Comparison of ENCODE assay signal across 19 cellular contexts in genomic region chr11:5038336-5038735, GRCh38. TPM values are rescaled to one million over a fixed set of nuclear protein-coding genes. Genes with fewer than 3 reads are reported as not detected.
DNase-seq lines count a peak whose midpoint lies in the region; ATAC-seq and TF ChIP-seq lines count a peak whose summit lies in the region.
"Had no signal": no experiment of that assay in that cellular context is flagged by ENCODE, and none has a peak within 500 bp of the region (broad histone marks: within the 10 kb centered on the region; RNA-seq: fewer than 3 reads in every experiment).

No MANE protein-coding gene starts in this region.

- no peak overlapping the region for H2AK5ac ChIP-seq in neuronal stem cell (ENCODE audit: low read depth, low read length)

- no peak overlapping the region for H3K23ac ChIP-seq in neuronal stem cell (ENCODE audit: low read depth, low read length, poor library complexity)

- DNase-seq in GM23338 (ENCODE audit: low spot score) = no peak
- DNase-seq in NCI-H446 treated with DMSO at 0.1 percent for 48 hours (lab: John Stamatoyannopoulos, UW) = peak; percentile 6
- peak; percentile 49 for DNase-seq in cerebellum (ENCODE audit: low spot score)
- DNase-seq in sigmoid colon = no peak
- no peak for DNase-seq in neuronal stem cell (ENCODE audit: low spot score)
- no peak for DNase-seq in sciatic nerve (ENCODE audit: low spot score)
- DNase-seq: Calu3; CD4-positive, alpha-beta memory T cell; COR-L47; DMS53; DMS79 treated with DMSO at 0.1 percent for 48 hours; GM23248; H9 had no signal

- H3K9me3 ChIP-seq in sigmoid colon = no peaks in the 10 kb centered on the region
- H3K9me3 ChIP-seq in neuronal stem cell (replicated peaks in 1 of 2; ENCODE audit: control insufficient read depth in 2 of 2, insufficient read depth in 1 of 2, low read depth in 1 of 2, low read length in 2 of 2) = no peaks in the 10 kb centered on the region

- no peak for ATAC-seq in GM23338
- ATAC-seq in sciatic nerve = no peak
- ATAC-seq: HCT116 had no signal

- no peaks in the 10 kb centered on the region for H3K36me3 ChIP-seq in GM23338 (ENCODE audit: insufficient read depth)
- H3K36me3 ChIP-seq in sigmoid colon = no peaks in the 10 kb centered on the region
- H3K36me3 ChIP-seq in neuronal stem cell (replicated peaks in 1 of 2; ENCODE audit: control insufficient read depth in 2 of 2, insufficient read depth in 2 of 2, low read length in 2 of 2) = no peaks in the 10 kb centered on the region

- no peak for TF ChIP-seq CTCF in GM23338 (conservative IDR thresholded peaks at IDR 0.05; ENCODE audit: low read depth in 2 of 2)
- TF ChIP-seq CTCF in sigmoid colon (IDR thresholded peaks at IDR 0.05) = no peak

- intact Hi-C loops in sigmoid colon (cut with DNase I) (no loop called here), sciatic nerve (cut with DNase I) (no loop called here)

- 88 to 96% methylated on average over 1 of the region's 1 CpG for WGBS in sigmoid colon, 2 donors
- WGBS in neuronal stem cell (ENCODE audit: extremely low coverage in 2 of 2, insufficient read length in 2 of 2, insufficient replicate concordance in 1 of 2), 2 donors = no CpG with 5 or more reads among the region's 1 CpG

- no peak overlapping the region for H3K9ac ChIP-seq in neuronal stem cell (ENCODE audit: low read depth, low read length, poor library complexity)
- H3K9ac ChIP-seq: GM23248 had no signal

- H3K27ac ChIP-seq in GM23338 (ENCODE audit: low read depth) (no peak overlapping the region), sigmoid colon (no peak overlapping the region), neuronal stem cell (replicated peaks; ENCODE audit: low read length) (no peak overlapping the region)
- H3K27ac ChIP-seq: GM23248 had no signal

- no peak overlapping the region for H2BK15ac ChIP-seq in neuronal stem cell (ENCODE audit: low read length)

- no peak overlapping the region for H4K91ac ChIP-seq in neuronal stem cell (ENCODE audit: low read depth, low read length, poor library complexity)

- H3K36me3 Mint-ChIP-seq in GM23338 (ENCODE audit: low read depth) = no peaks in the 10 kb centered on the region
- H3K36me3 Mint-ChIP-seq: CD4-positive, alpha-beta memory T cell had no signal

- no peaks in the 10 kb centered on the region for H3K27me3 Mint-ChIP-seq in GM23338 (ENCODE audit: insufficient read depth, low read depth, poor library complexity)
- H3K27me3 Mint-ChIP-seq: CD4-positive, alpha-beta memory T cell had no signal

- H3K9me3 Mint-ChIP-seq in GM23338 = no peaks in the 10 kb centered on the region
- H3K9me3 Mint-ChIP-seq: H9 had no signal

- H3K27me3 ChIP-seq in GM23338 (ENCODE audit: insufficient read depth) (no peaks in the 10 kb centered on the region), sigmoid colon (no peaks in the 10 kb centered on the region), neuronal stem cell (ENCODE audit: control insufficient read depth in 3 of 3, insufficient read depth in 3 of 3, low read depth in 1 of 3, low read length in 3 of 3) (no peaks in the 10 kb centered on the region)

- H2AFZ ChIP-seq in GM23338 = peak overlapping the region; percentile 49; the same call in 1 of the 2 replicates
- no peak overlapping the region for H2AFZ ChIP-seq in neuronal stem cell (ENCODE audit: low read length)
- H2AFZ ChIP-seq: GM23248 had no signal

- H3K4me3 Mint-ChIP-seq in GM23338 = no peak overlapping the region
- H3K4me3 Mint-ChIP-seq: CD4-positive, alpha-beta memory T cell; H9 had no signal

- no peaks in the 10 kb centered on the region for H3K4me1 Mint-ChIP-seq in GM23338
- H3K4me1 Mint-ChIP-seq: CD4-positive, alpha-beta memory T cell; H9 had no signal

- no peak overlapping the region for H3K27ac Mint-ChIP-seq in GM23338
- H3K27ac Mint-ChIP-seq: CD4-positive, alpha-beta memory T cell; H9 had no signal

- no peaks in the 10 kb centered on the region; the same call in 1 of the 2 replicates for H3K9me2 ChIP-seq in GM23338 (ENCODE audit: insufficient read depth)

- no peak overlapping the region for H4K8ac ChIP-seq in neuronal stem cell (ENCODE audit: low read depth, low read length)

- no peak for TF ChIP-seq POLR2A in sigmoid colon (IDR thresholded peaks at IDR 0.05)

- H2BK5ac ChIP-seq in neuronal stem cell (ENCODE audit: low read length) = no peak overlapping the region

- TF ChIP-seq EP300 in sigmoid colon (IDR thresholded peaks at IDR 0.05) = no peak

- H3K4me1 ChIP-seq in GM23338 (ENCODE audit: insufficient read depth) (no peaks in the 10 kb centered on the region), sigmoid colon (no peaks in the 10 kb centered on the region), neuronal stem cell (ENCODE audit: control insufficient read depth in 2 of 2, insufficient read depth in 1 of 2, low read depth in 1 of 2, low read length in 2 of 2) (no peaks in the 10 kb centered on the region)

- no peaks in the 10 kb centered on the region for H3K79me2 ChIP-seq in GM23338 (replicated peaks; ENCODE audit: insufficient read depth)

- H4K20me1 ChIP-seq in GM23338 (replicated peaks; ENCODE audit: insufficient read depth) = no peaks in the 10 kb centered on the region

- H3K4me2 ChIP-seq in GM23338 (no peak overlapping the region), neuronal stem cell (ENCODE audit: insufficient read depth, low read length, poor library complexity, severe bottlenecking) (no peak overlapping the region)

- no peak overlapping the region for H3K18ac ChIP-seq in neuronal stem cell (ENCODE audit: low read length)

- no peak overlapping the region for H2BK12ac ChIP-seq in neuronal stem cell (ENCODE audit: low read length)

- H3K79me1 ChIP-seq in neuronal stem cell (ENCODE audit: low read depth, low read length) = no peaks in the 10 kb centered on the region

- H3K14ac ChIP-seq in neuronal stem cell (ENCODE audit: low read length) = no peak overlapping the region

- H3K4ac ChIP-seq in neuronal stem cell (ENCODE audit: low read length) = no peak overlapping the region

- H3K4me3 ChIP-seq in GM23338 (no peak overlapping the region), sigmoid colon (no peak overlapping the region), neuronal stem cell (ENCODE audit: low read length in 2 of 2) (no peak overlapping the region)
- H3K4me3 ChIP-seq: GM23248 had no signal

- no peaks in the 10 kb centered on the region for H3F3A ChIP-seq in GM23338 (replicated peaks; ENCODE audit: low read depth)

- no peak overlapping the region for H2BK120ac ChIP-seq in neuronal stem cell (ENCODE audit: low read depth, low read length)

TF ChIP-seq in GM23338, 12 proteins besides CTCF, POLR2A, EP300 and RAD21 (continues in another document):
- no peak for TF ChIP-seq ZNF114 (CRISPR knock-in tag; IDR thresholded peaks at IDR 0.05)

RNA-seq across cellular contexts. Expression of gene OR52J3, which starts 8.0 kb away (rescaled TPM):
- not detected in 2 replicates for total RNA-seq in GM23338 (2014; rRNA removed; shearing (Covaris generic))
- polyA plus RNA-seq in GM23338 (2016; fragmentation: Nextera tagmentation; extraction: Ambion mirVana) = not detected in 2 replicates
- total RNA-seq in cerebellum = not detected
- not detected for total RNA-seq in sigmoid colon
- not detected for polyA plus RNA-seq in sigmoid colon
- not detected for polyA plus RNA-seq in neuronal stem cell (2013, experiment 1 of 2)
- not detected for polyA plus RNA-seq in neuronal stem cell (2013, experiment 2 of 2)
- not detected for total RNA-seq in sciatic nerve
- total RNA-seq: A172; A673; Calu3; CD4-positive, alpha-beta memory T cell; Daoy; GM23248; H4; H9 had no signal
- polyA plus RNA-seq: BJ; CD4-positive, alpha-beta memory T cell; GM23248 had no signal

RNA-seq across cellular contexts. Expression of gene OR52E2, which starts 21.1 kb away (rescaled TPM):
- total RNA-seq in GM23338 (2014; rRNA removed; shearing (Covaris generic)) = not detected in 2 replicates
- polyA plus RNA-seq in GM23338 (2016; fragmentation: Nextera tagmentation; extraction: Ambion mirVana) (not detected in 2 replicates), sigmoid colon (not detected)
- total RNA-seq in cerebellum (not detected), sigmoid colon (not detected), sciatic nerve (not detected)
- not detected for polyA plus RNA-seq in neuronal stem cell (2013, experiment 1 of 2)
- polyA plus RNA-seq in neuronal stem cell (2013, experiment 2 of 2) = not detected
- total RNA-seq: A172; A673; Calu3; CD4-positive, alpha-beta memory T cell; Daoy; GM23248; H9 had no signal
- polyA plus RNA-seq: BJ; CD4-positive, alpha-beta memory T cell; GM23248 had no signal

RNA-seq across cellular contexts. Expression of gene OR52E1, which starts 31.0 kb away (rescaled TPM):
- not detected in 2 replicates for total RNA-seq in GM23338 (2014; rRNA removed; shearing (Covaris generic))
- not detected in 2 replicates for polyA plus RNA-seq in GM23338 (2016; fragmentation: Nextera tagmentation; extraction: Ambion mirVana)
- 0.36 TPM for total RNA-seq in cerebellum
- total RNA-seq in sigmoid colon = not detected
- polyA plus RNA-seq in sigmoid colon = not detected
- not detected for polyA plus RNA-seq in neuronal stem cell (2013, experiment 1 of 2)
- not detected for polyA plus RNA-seq in neuronal stem cell (2013, experiment 2 of 2)
- total RNA-seq in sciatic nerve = not detected
- total RNA-seq: A172; A673; Calu3; CD4-positive, alpha-beta memory T cell; Daoy; GM23248; H4; H9 had no signal
- polyA plus RNA-seq: BJ; CD4-positive, alpha-beta memory T cell; GM23248 had no signal

RNA-seq across cellular contexts. Expression of gene OR51L1, which starts 43.7 kb away (rescaled TPM):
- total RNA-seq in GM23338 (2014; rRNA removed; shearing (Covaris generic)) = not detected in 2 replicates
- polyA plus RNA-seq in GM23338 (2016; fragmentation: Nextera tagmentation; extraction: Ambion mirVana) = not detected in 2 replicates
- not detected for total RNA-seq in cerebellum
- not detected for total RNA-seq in sigmoid colon
- polyA plus RNA-seq in sigmoid colon = not detected
- polyA plus RNA-seq in neuronal stem cell (2013, experiment 1 of 2) = not detected
- not detected for polyA plus RNA-seq in neuronal stem cell (2013, experiment 2 of 2)
- not detected for total RNA-seq in sciatic nerve
- total RNA-seq: A172; A673; Calu3; CD4-positive, alpha-beta memory T cell; Daoy; GM23248; H4; H9 had no signal
- polyA plus RNA-seq: BJ; CD4-positive, alpha-beta memory T cell; GM23248 had no signal

Comparison
In these comparisons a context has a peak if more than half of its experiments do, and no peak if none do; other contexts are left out.
1. DNase-seq: peak in NCI-H446 treated with DMSO at 0.1 percent for 48 hours (single experiment) and cerebellum (single experiment); none in GM23338 (single experiment), sigmoid colon (single experiment), neuronal stem cell (single experiment) and sciatic nerve (single experiment).